Comparison of ENCODE assay signal across 26 cellular contexts in the genomic region with DNA sequence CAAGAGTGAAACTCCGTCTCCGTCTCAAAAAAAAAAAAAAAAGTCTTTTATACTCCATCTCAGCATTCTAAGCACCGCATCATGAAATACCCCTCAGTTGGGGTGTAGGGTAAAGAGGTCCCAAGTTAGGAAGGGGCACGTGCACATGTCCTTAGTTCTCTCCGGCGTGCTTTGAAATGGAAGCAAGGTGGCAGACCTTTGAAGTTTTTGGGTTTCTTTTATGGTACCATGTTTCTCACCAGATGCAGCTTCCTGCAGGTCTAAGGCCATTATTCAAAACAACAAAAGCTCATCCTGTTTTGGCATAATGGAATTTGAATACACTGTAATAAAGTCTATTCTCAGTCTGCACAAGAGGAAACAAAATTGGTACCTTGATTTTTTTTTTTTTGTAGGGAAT.
"Had no signal": no experiment of that assay in that cellular context is flagged by ENCODE, and none has a peak within 500 bp of the region (broad histone marks: within the 10 kb centered on the region; RNA-seq: fewer than 3 reads in every experiment).

No MANE protein-coding gene starts in this region.

- H3K9me3 Mint-ChIP-seq: activated T-cell treated with anti-CD3 and anti-CD28 coated beads, Interleukin-2, amount 50 U/mL, for 72 hours; immature natural killer cell; neural progenitor cell; stimulated activated naive B cell treated with anti-CD40 and anti-IgM and Interleukin-4, amounts not matched to agents 10 μg/mL and 1 μg/mL and 100 μg/mL, for 72 hours; T-helper 2 cell treated with Interferon-gamma antibody and Interleukin-4, amounts not matched to agents 5 μg/mL and 100 μg/mL, for 36 hours had no signal

- ATAC-seq: activated CD4-positive, CD25-positive, alpha-beta regulatory T cell treated with anti-CD3 and anti-CD28 coated beads, Interleukin-2, amount 50 U/mL, for 24 hours; activated T-cell treated with anti-CD3 and anti-CD28 coated beads, Interleukin-2, amount 50 U/mL, for 72 hours; body of pancreas; foreskin keratinocyte; left lobe of liver; lower lobe of right lung; sciatic nerve had no signal

- H3K36me3 ChIP-seq: uterus had no signal

- H3K27ac Mint-ChIP-seq: immature natural killer cell; naive B cell; neural progenitor cell; stimulated activated naive B cell treated with anti-CD40 and anti-IgM and Interleukin-4, amounts not matched to agents 10 μg/mL and 1 μg/mL and 100 μg/mL, for 72 hours; T-helper 2 cell treated with Interferon-gamma antibody and Interleukin-4, amounts not matched to agents 5 μg/mL and 100 μg/mL, for 36 hours had no signal

- H3K4me3 ChIP-seq: body of pancreas, cardiac muscle cell, hepatocyte, lower lobe of right lung, neural progenitor cell, testis, uterus had no signal

- H3K4me2 ChIP-seq: hepatocyte, neural progenitor cell had no signal

- DNase-seq: activated CD4-positive, alpha-beta T cell treated with anti-CD3 and anti-CD28 coated beads, Interleukin-2, amount 50 U/mL, for 1 hour; activated CD8-positive, alpha-beta memory T cell treated with anti-CD3 and anti-CD28 coated beads for 24 hours; activated CD8-positive, alpha-beta memory T cell treated with anti-CD3 and anti-CD28 coated beads, Interleukin-2, amount 50 U/mL, for 48 hours; activated effector memory CD4-positive, alpha-beta T cell treated with Interleukin-2 at 50 U/mL for 16 hours; activated T-cell treated with anti-CD3 and anti-CD28 coated beads, Interleukin-2, amount 50 U/mL, for 72 hours; anterior cingulate cortex; body of pancreas; cortex of kidney; effector CD4-positive, alpha-beta T cell; foreskin keratinocyte; immature natural killer cell; lower lobe of right lung; naive B cell; small intestine; stimulated activated naive B cell treated with anti-CD40 and anti-IgM and Interleukin-4, amounts not matched to agents 10 μg/mL and 1 μg/mL and 100 μg/mL, for 72 hours; testis; trophoblast cell; uterus had no signal

- H3K27ac ChIP-seq: body of pancreas, cardiac muscle cell, foreskin keratinocyte, hepatocyte, lower lobe of right lung, neural progenitor cell, testis, uterus, VCaP had no signal

- H2AFZ ChIP-seq: hepatocyte, neural progenitor cell had no signal

- H3K9me3 ChIP-seq: body of pancreas, lower lobe of right lung, testis, uterus had no signal

- H3K4me1 ChIP-seq: foreskin keratinocyte, lower lobe of right lung, neural progenitor cell, testis, uterus had no signal
